ENCODE assay signal across 7 cellular contexts in genomic region chr17:31287932-31288331, GRCh38. TPM values are rescaled to one million over a fixed set of nuclear protein-coding genes. Genes with fewer than 3 reads are reported as not detected.
"Had no signal": no experiment of that assay in that cellular context is flagged by ENCODE, and none has a peak within 500 bp of the region (broad histone marks: within the 10 kb centered on the region; RNA-seq: fewer than 3 reads in every experiment).

No MANE protein-coding gene starts in this region.

RNA-seq across cellular contexts. Expression of gene OMG, which starts 9.1 kb away (rescaled TPM):
- total RNA-seq: suprapubic skin, testis, thoracic aorta, tibial nerve, transverse colon, ureter, vagina had no signal
